ENCODE assay signal across 8 cellular contexts in genomic region chr17:71438631-71439146, GRCh38.
DNase-seq lines count a peak whose midpoint lies in the region; ATAC-seq and TF ChIP-seq lines count a peak whose summit lies in the region.

No MANE protein-coding gene starts in this region.

- H4K12ac ChIP-seq in trophoblast cell (ENCODE audit: low read depth, low read length) = no peak overlapping the region

- H3K4me3 Mint-ChIP-seq in activated CD4-positive, alpha-beta T cell treated with anti-CD3 and anti-CD28 coated beads for 36 hours = no peak overlapping the region
- no peak overlapping the region for H3K4me3 Mint-ChIP-seq in activated T-cell treated with anti-CD3 and anti-CD28 coated beads, Interleukin-2, amount 50 U/mL, for 72 hours

- H3K18ac ChIP-seq in trophoblast cell (ENCODE audit: low read length) = no peak overlapping the region

- peak overlapping the region; percentile 64 for H3K27ac ChIP-seq in brain microvascular endothelial cell
- H3K27ac ChIP-seq in trophoblast cell (ENCODE audit: low read depth, low read length) = peak overlapping the region; percentile 52

- H3K4me3 ChIP-seq in brain microvascular endothelial cell (ENCODE audit: low read depth, low read length) (no peak overlapping the region), trophoblast cell (ENCODE audit: low read depth, low read length) (no peak overlapping the region), lower leg skin (ENCODE audit: low read depth, poor library complexity, severe bottlenecking) (no peak overlapping the region)

- H4K8ac ChIP-seq in trophoblast cell (ENCODE audit: low read depth, low read length) = no peak overlapping the region

- no peak overlapping the region for H2AK5ac ChIP-seq in trophoblast cell (ENCODE audit: low read length)

- peaks cover 0 to 6% of the 10 kb centered on the region in 2 experiments for H3K4me1 ChIP-seq in trophoblast cell (ENCODE audit: control insufficient read depth in 1 of 2, insufficient read depth in 2 of 2, low read length in 2 of 2)

- H3K4me2 ChIP-seq in trophoblast cell (ENCODE audit: low read length) = no peak overlapping the region

- no peak for TF ChIP-seq CTCF in brain microvascular endothelial cell (IDR thresholded peaks at IDR 0.05; ENCODE audit: low read depth, low read length, missing control alignments)
- no peak for TF ChIP-seq CTCF in lower leg skin (IDR thresholded peaks at IDR 0.05)

- DNase-seq in ELF-1 (ENCODE audit: low read depth, low spot score) (peak; percentile 16), NCI-H2107 (lab: John Stamatoyannopoulos, UW) (peak; percentile 49), brain microvascular endothelial cell (peak; percentile 94), trophoblast cell (peak in 1 of 2 donors; percentile 1), lower leg skin (ENCODE audit: low spot score in 2 of 2) (no peak)
- DNase-seq in activated CD4-positive, alpha-beta T cell treated with anti-CD3 and anti-CD28 coated beads for 36 hours = no peak
- DNase-seq in activated T-cell treated with anti-CD3 and anti-CD28 coated beads, Interleukin-2, amount 50 U/mL, for 72 hours = no peak

- no peak overlapping the region for H2BK120ac ChIP-seq in trophoblast cell (ENCODE audit: insufficient read depth, low read length, poor library complexity)

- no peak overlapping the region for H2BK12ac ChIP-seq in trophoblast cell (ENCODE audit: low read length)

- peaks cover 3% of the 10 kb centered on the region for H3K9me3 Mint-ChIP-seq in activated CD4-positive, alpha-beta T cell treated with anti-CD3 and anti-CD28 coated beads for 36 hours (ENCODE audit: low read depth)
- peaks cover 2 to 3% of the 10 kb centered on the region in 2 donors for H3K9me3 Mint-ChIP-seq in activated T-cell treated with anti-CD3 and anti-CD28 coated beads, Interleukin-2, amount 50 U/mL, for 72 hours

- no peak overlapping the region for H3K14ac ChIP-seq in trophoblast cell (ENCODE audit: low read length)

- CTCF ChIA-PET in activated CD4-positive, alpha-beta T cell treated with anti-CD3 and anti-CD28 coated beads for 36 hours (lab: Charles Lee) = no interaction called here

- no peak for TF ChIP-seq POLR2A in lower leg skin (IDR thresholded peaks at IDR 0.05)

- H3K79me1 ChIP-seq in trophoblast cell (ENCODE audit: low read length) = peaks cover 5% of the 10 kb centered on the region

- ATAC-seq in GM18498 (IDR thresholded peaks at IDR 0.05; ENCODE audit: unreplicated experiment) = no peak
- ATAC-seq in activated CD4-positive, alpha-beta T cell treated with anti-CD3 and anti-CD28 coated beads for 36 hours = no peak
- ATAC-seq in activated T-cell treated with anti-CD3 and anti-CD28 coated beads, Interleukin-2, amount 50 U/mL, for 72 hours (replicated peaks in 1 of 2) = no peak

- H3K9me3 ChIP-seq in trophoblast cell (ENCODE audit: insufficient read depth, low read depth, low read length) = no peaks in the 10 kb centered on the region

- H3K36me3 Mint-ChIP-seq in activated CD4-positive, alpha-beta T cell treated with anti-CD3 and anti-CD28 coated beads for 36 hours (ENCODE audit: low read depth) = no peaks in the 10 kb centered on the region
- no peaks in the 10 kb centered on the region for H3K36me3 Mint-ChIP-seq in activated T-cell treated with anti-CD3 and anti-CD28 coated beads, Interleukin-2, amount 50 U/mL, for 72 hours (ENCODE audit: insufficient read depth in 2 of 2)

- no peaks in the 10 kb centered on the region for H3K27me3 Mint-ChIP-seq in activated CD4-positive, alpha-beta T cell treated with anti-CD3 and anti-CD28 coated beads for 36 hours
- H3K27me3 Mint-ChIP-seq in activated T-cell treated with anti-CD3 and anti-CD28 coated beads, Interleukin-2, amount 50 U/mL, for 72 hours (ENCODE audit: low read depth) = no peaks in the 10 kb centered on the region

- WGBS in trophoblast cell (ENCODE audit: extremely low coverage, insufficient coverage, insufficient read length) = no CpG with 5 or more reads among the region's 5 CpGs
- 32 to 36% methylated on average over 5 of the region's 5 CpGs for WGBS in lower leg skin, 2 donors

- H3K27me3 ChIP-seq in brain microvascular endothelial cell (replicated peaks) = no peaks in the 10 kb centered on the region
- H3K27me3 ChIP-seq in trophoblast cell (ENCODE audit: insufficient read depth, low read length) = no peaks in the 10 kb centered on the region

- H3K4me1 Mint-ChIP-seq in activated CD4-positive, alpha-beta T cell treated with anti-CD3 and anti-CD28 coated beads for 36 hours = no peaks in the 10 kb centered on the region
- no peaks in the 10 kb centered on the region for H3K4me1 Mint-ChIP-seq in activated T-cell treated with anti-CD3 and anti-CD28 coated beads, Interleukin-2, amount 50 U/mL, for 72 hours (ENCODE audit: low read depth)

- in situ Hi-C loops in brain microvascular endothelial cell (cut with HindIII; ENCODE audit: low pct_ligation_motif_present, low sequenced_read_pairs) = loop anchor here (25.0 kb wide), 1 partner anchor 1099 kb away; no protein-coding TSS in a partner anchor

- intact Hi-C loops in lower leg skin (cut with DNase I; ENCODE audit: low total_unique reads) = no loop called here
- intact Hi-C loops in activated CD4-positive, alpha-beta T cell treated with anti-CD3 and anti-CD28 coated beads for 36 hours (cut with DNase I, micrococcal nuclease) = no loop called here

- H4K91ac ChIP-seq in trophoblast cell (ENCODE audit: low read depth, low read length) = no peak overlapping the region

- no peak overlapping the region for H3K4ac ChIP-seq in trophoblast cell (ENCODE audit: low read depth, low read length)

- no peaks in the 10 kb centered on the region for H3K79me2 ChIP-seq in trophoblast cell (ENCODE audit: control insufficient read depth, insufficient read depth, low read length, poor library complexity)

- H3K27ac Mint-ChIP-seq in activated CD4-positive, alpha-beta T cell treated with anti-CD3 and anti-CD28 coated beads for 36 hours = no peak overlapping the region
- H3K27ac Mint-ChIP-seq in activated T-cell treated with anti-CD3 and anti-CD28 coated beads, Interleukin-2, amount 50 U/mL, for 72 hours = no peak overlapping the region

- H2AFZ ChIP-seq in trophoblast cell (ENCODE audit: insufficient read depth, low read length, poor library complexity) = no peak overlapping the region

- POLR2A ChIA-PET in activated CD4-positive, alpha-beta T cell treated with anti-CD3 and anti-CD28 coated beads for 36 hours (lab: Charles Lee) = no interaction called here

- no peaks in the 10 kb centered on the region for H3K36me3 ChIP-seq in brain microvascular endothelial cell (replicated peaks)
- H3K36me3 ChIP-seq in trophoblast cell (ENCODE audit: control insufficient read depth in 1 of 2, insufficient read depth in 2 of 2, low read length in 2 of 2) = no peaks in the 10 kb centered on the region

- no peak overlapping the region for H3K23ac ChIP-seq in trophoblast cell (ENCODE audit: low read length)

- no peak overlapping the region for H2BK5ac ChIP-seq in trophoblast cell (ENCODE audit: low read depth, low read length, poor library complexity)

- H3K9ac ChIP-seq in trophoblast cell (ENCODE audit: low read length) = no peak overlapping the region

Comparison
In these comparisons a context has a peak if more than half of its experiments do, and no peak if none do; other contexts are left out.
1. DNase-seq: peak in ELF-1 (single experiment), NCI-H2107 (single experiment) and brain microvascular endothelial cell (single experiment); none in lower leg skin (0 of 2), activated CD4-positive, alpha-beta T cell treated with anti-CD3 and anti-CD28 coated beads for 36 hours (single experiment) and activated T-cell treated with anti-CD3 and anti-CD28 coated beads, Interleukin-2, amount 50 U/mL, for 72 hours (0 of 2).